Comparison of ENCODE assay signal across 21 cellular contexts in the genomic region with DNA sequence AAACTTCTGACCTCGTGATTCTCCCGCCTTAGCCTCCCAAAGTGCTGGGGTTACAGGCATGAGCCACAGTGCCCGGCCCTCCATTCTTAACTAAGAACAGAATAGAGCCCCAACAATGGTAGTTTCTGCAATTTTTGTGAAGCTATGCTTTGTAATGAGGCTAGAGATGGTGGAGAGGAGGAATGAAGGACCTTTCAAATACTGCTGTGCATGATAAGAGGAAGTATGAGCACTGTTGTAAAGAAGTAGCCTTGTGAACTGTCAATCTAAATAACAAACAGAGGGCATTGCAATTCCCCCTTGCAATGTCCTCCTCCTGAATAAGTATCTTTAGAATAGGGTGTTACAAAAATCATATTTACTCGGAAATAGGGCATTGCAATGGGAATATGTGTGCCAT.
"Had no signal": no experiment of that assay in that cellular context is flagged by ENCODE, and none has a peak within 500 bp of the region (broad histone marks: within the 10 kb centered on the region; RNA-seq: fewer than 3 reads in every experiment).

No MANE protein-coding gene starts in this region.

- H3K4me3 Mint-ChIP-seq: memory B cell; natural killer cell treated with Interleukin-12 subunit alpha and Interleukin-12 subunit beta and Interleukin-15 and Interleukin-18, amount 100 ng/mL, for 72 hours; neural progenitor cell; type B pancreatic cell had no signal

- ATAC-seq: lower lobe of right lung had no signal

- H3K9me3 ChIP-seq: left ventricle myocardium inferior, lower lobe of right lung, ovary, right atrium auricular region, sigmoid colon, uterus had no signal

- H3K9me3 Mint-ChIP-seq: memory B cell; natural killer cell treated with Interleukin-12 subunit alpha and Interleukin-12 subunit beta and Interleukin-15 and Interleukin-18, amount 100 ng/mL, for 72 hours; type B pancreatic cell had no signal

- H3K4me3 ChIP-seq: dorsolateral prefrontal cortex, hepatocyte, left ventricle myocardium inferior, lower lobe of right lung, neural progenitor cell, ovary, right atrium auricular region, sigmoid colon, skin epidermis, uterus had no signal

- H3K4me1 ChIP-seq: left ventricle myocardium inferior, lower lobe of right lung, neural progenitor cell, right atrium auricular region, sigmoid colon, uterus had no signal

- H3K4me2 ChIP-seq: hepatocyte, neural progenitor cell had no signal

- DNase-seq: dorsolateral prefrontal cortex; effector CD8-positive, alpha-beta T cell; foreskin melanocyte; head of caudate nucleus; kidney; left cardiac atrium; left ventricle myocardium inferior; lower lobe of right lung; midbrain; nucleus accumbens; ovary; sigmoid colon; stimulated activated naive CD4-positive, alpha-beta T cell; uterus had no signal

- H3K36me3 Mint-ChIP-seq: memory B cell; natural killer cell treated with Interleukin-12 subunit alpha and Interleukin-12 subunit beta and Interleukin-15 and Interleukin-18, amount 100 ng/mL, for 72 hours; neural progenitor cell; type B pancreatic cell had no signal

- H3K36me3 ChIP-seq: left ventricle myocardium inferior, lower lobe of right lung, neural progenitor cell, ovary, right atrium auricular region, sigmoid colon, uterus had no signal

- H3K9ac ChIP-seq: neural progenitor cell had no signal

- H3K27ac Mint-ChIP-seq: memory B cell; natural killer cell treated with Interleukin-12 subunit alpha and Interleukin-12 subunit beta and Interleukin-15 and Interleukin-18, amount 100 ng/mL, for 72 hours; neural progenitor cell had no signal

- H3K27me3 ChIP-seq: hepatocyte, neural progenitor cell, ovary, right atrium auricular region, sigmoid colon, uterus had no signal

- H3K4me1 Mint-ChIP-seq: memory B cell, neural progenitor cell had no signal

- H3K27ac ChIP-seq: dorsolateral prefrontal cortex, hepatocyte, left ventricle myocardium inferior, lower lobe of right lung, neural progenitor cell, ovary, right atrium auricular region, sigmoid colon, skin epidermis, uterus had no signal

- H3K27me3 Mint-ChIP-seq: type B pancreatic cell had no signal
